ENCODE assay signal across 1 cellular context in genomic region chr3:127172211-127172610, GRCh38.
TF ChIP-seq lines count a peak whose summit lies in the region.

No MANE protein-coding gene starts in this region.

TF ChIP-seq in WTC11, 78 proteins besides CTCF, POLR2A, EP300 and RAD21 (continued from another document):
- TF ChIP-seq E2F5 (CRISPR knock-in tag; IDR thresholded peaks at IDR 0.05) (no peak), CBFB (CRISPR knock-in tag; IDR thresholded peaks at IDR 0.05; ENCODE audit: low read depth) (no peak), ZBTB43 (CRISPR knock-in tag; IDR thresholded peaks at IDR 0.05) (no peak), JUN (CRISPR knock-in tag; IDR thresholded peaks at IDR 0.05) (no peak), TEAD1 (CRISPR knock-in tag; IDR thresholded peaks at IDR 0.05) (no peak), MLX (CRISPR knock-in tag; IDR thresholded peaks at IDR 0.05) (no peak), SMAD3 (CRISPR knock-in tag; IDR thresholded peaks at IDR 0.05; ENCODE audit: borderline replicate concordance) (no peak), TCF7 (CRISPR knock-in tag; IDR thresholded peaks at IDR 0.05; ENCODE audit: low read depth) (no peak), ZNF671 (CRISPR knock-in tag; IDR thresholded peaks at IDR 0.05) (no peak), TEAD4 (CRISPR knock-in tag; IDR thresholded peaks at IDR 0.05) (no peak), IRF2 (CRISPR knock-in tag; IDR thresholded peaks at IDR 0.05; ENCODE audit: borderline replicate concordance, low read depth) (no peak)
- TF ChIP-seq, protein P1, sequence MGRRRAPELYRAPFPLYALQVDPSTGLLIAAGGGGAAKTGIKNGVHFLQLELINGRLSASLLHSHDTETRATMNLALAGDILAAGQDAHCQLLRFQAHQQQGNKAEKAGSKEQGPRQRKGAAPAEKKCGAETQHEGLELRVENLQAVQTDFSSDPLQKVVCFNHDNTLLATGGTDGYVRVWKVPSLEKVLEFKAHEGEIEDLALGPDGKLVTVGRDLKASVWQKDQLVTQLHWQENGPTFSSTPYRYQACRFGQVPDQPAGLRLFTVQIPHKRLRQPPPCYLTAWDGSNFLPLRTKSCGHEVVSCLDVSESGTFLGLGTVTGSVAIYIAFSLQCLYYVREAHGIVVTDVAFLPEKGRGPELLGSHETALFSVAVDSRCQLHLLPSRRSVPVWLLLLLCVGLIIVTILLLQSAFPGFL (CRISPR knock-in tag; IDR thresholded peaks at IDR 0.05; ENCODE audit: borderline replicate concordance): no peak
- TF ChIP-seq, protein P2, sequence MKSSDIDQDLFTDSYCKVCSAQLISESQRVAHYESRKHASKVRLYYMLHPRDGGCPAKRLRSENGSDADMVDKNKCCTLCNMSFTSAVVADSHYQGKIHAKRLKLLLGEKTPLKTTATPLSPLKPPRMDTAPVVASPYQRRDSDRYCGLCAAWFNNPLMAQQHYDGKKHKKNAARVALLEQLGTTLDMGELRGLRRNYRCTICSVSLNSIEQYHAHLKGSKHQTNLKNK (CRISPR knock-in tag; IDR thresholded peaks at IDR 0.05): no peak
